1 cellular context compared by ENCODE assay signal in genomic region chr22:38213319-38214247, GRCh38.
A peak's percentile ranks its signal among the peaks of the same experiment; 100 is the strongest.
TF ChIP-seq lines count a peak whose summit lies in the region.

No MANE protein-coding gene starts in this region.

TF ChIP-seq in liver, 16 proteins besides CTCF, POLR2A, EP300 and RAD21 (continued from another document):
- TF ChIP-seq REST (IDR thresholded peaks at IDR 0.05) (no peak), RXRA (IDR thresholded peaks at IDR 0.05) (peak; percentile 99 to 100), HNF4A (conservative IDR thresholded peaks at IDR 0.05) (peak; percentile 52 to 66), JUND (IDR thresholded peaks at IDR 0.05) (peak in 1 of 2 donors; percentile 35), NR2F2 (IDR thresholded peaks at IDR 0.05) (peak; percentile 29), HNF4G (IDR thresholded peaks at IDR 0.05) (peak; percentile 6), SP1 (IDR thresholded peaks at IDR 0.05) (peak; percentile 88), YY1 (IDR thresholded peaks at IDR 0.05) (no peak)
